ENCODE assay signal across 9 cellular contexts in genomic region chr2:106638043-106638442, GRCh38.
DNase-seq lines count a peak whose midpoint lies in the region; ATAC-seq and TF ChIP-seq lines count a peak whose summit lies in the region.
"Had no signal": no experiment of that assay in that cellular context is flagged by ENCODE, and none has a peak within 500 bp of the region (broad histone marks: within the 10 kb centered on the region; RNA-seq: fewer than 3 reads in every experiment).

No MANE protein-coding gene starts in this region.

- DNase-seq in Calu3 (no peak), adrenal gland (no peak), right lobe of liver (no peak)

- H3K4me3 ChIP-seq in adrenal gland (no peak overlapping the region), right lobe of liver (no peak overlapping the region)
- H3K4me3 ChIP-seq: skin epidermis had no signal

- BruUV-seq in Calu3 (replicated peaks; lab: Mats Ljungman, UMichigan), result no TSS peak

- intact Hi-C loops in Calu3 (cut with micrococcal nuclease; ENCODE audit: unreplicated experiment) (loop anchor here (1.0 to 5.0 kb wide), 2 partner anchors 219 to 1295 kb away; no protein-coding TSS in a partner anchor), adrenal gland (cut with DNase I) (no loop called here), right lobe of liver (cut with DNase I) (no loop called here)

- H3K27ac ChIP-seq in adrenal gland (no peak overlapping the region), right lobe of liver (no peak overlapping the region)
- H3K27ac ChIP-seq: skin epidermis had no signal

- H3K27me3 ChIP-seq in adrenal gland, result no peaks in the 10 kb centered on the region
- H3K27me3 ChIP-seq in right lobe of liver, result no peaks in the 10 kb centered on the region

- peaks cover 11% of the 10 kb centered on the region for H3K27me3 Mint-ChIP-seq in Calu3 (ENCODE audit: unreplicated experiment)

- H3K9me3 ChIP-seq in adrenal gland (replicated peaks in 1 of 3), result no peaks in the 10 kb centered on the region
- H3K9me3 ChIP-seq in right lobe of liver, result no peaks in the 10 kb centered on the region

- H3K4me3 Mint-ChIP-seq in Calu3 (ENCODE audit: low read depth, unreplicated experiment), result no peak overlapping the region

- peaks cover 3% of the 10 kb centered on the region for H3K9me3 Mint-ChIP-seq in Calu3 (ENCODE audit: low read depth, unreplicated experiment)

- H3K4me1 ChIP-seq in adrenal gland (replicated peaks in 1 of 2) (no peaks in the 10 kb centered on the region), right lobe of liver (no peaks in the 10 kb centered on the region)

- ATAC-seq in right lobe of liver, result peak in 2 of 4 donors; percentile 30 to 37
- no peak for ATAC-seq in GM18868 (IDR thresholded peaks at IDR 0.05; ENCODE audit: unreplicated experiment)
- no peak for ATAC-seq in HG02840 (IDR thresholded peaks at IDR 0.05; ENCODE audit: low FRiP score, unreplicated experiment)
- no peak for ATAC-seq in GM19452 (IDR thresholded peaks at IDR 0.05; ENCODE audit: unreplicated experiment)
- ATAC-seq in HG03097 (IDR thresholded peaks at IDR 0.05; ENCODE audit: low FRiP score, unreplicated experiment), result no peak

- no peaks in the 10 kb centered on the region for H3K36me3 Mint-ChIP-seq in Calu3 (ENCODE audit: insufficient read depth, unreplicated experiment)

- TF ChIP-seq POLR2A in adrenal gland (IDR thresholded peaks at IDR 0.05) (no peak), right lobe of liver (IDR thresholded peaks at IDR 0.05) (no peak)

- no peaks in the 10 kb centered on the region for H3K4me1 Mint-ChIP-seq in Calu3 (ENCODE audit: low read depth, unreplicated experiment)

- TF ChIP-seq CTCF in Calu3 (IDR thresholded peaks at IDR 0.05; ENCODE audit: unreplicated experiment), result peak; percentile 13
- TF ChIP-seq CTCF in LNCAP (IDR thresholded peaks at IDR 0.05), result peak; percentile 58
- peak in 4 of 6 experiments; percentile 6 to 45 (median 34) for TF ChIP-seq CTCF in adrenal gland (IDR thresholded peaks at IDR 0.05)
- TF ChIP-seq CTCF in right lobe of liver (IDR thresholded peaks at IDR 0.05), result peak; percentile 32 to 40 (median 37)

- H3K27ac Mint-ChIP-seq in Calu3 (ENCODE audit: unreplicated experiment), result no peak overlapping the region

- CTCF ChIA-PET in Calu3 (lab: Charles Lee), result no interaction called here

- H3K36me3 ChIP-seq in adrenal gland (replicated peaks in 1 of 2), result no peaks in the 10 kb centered on the region
- H3K36me3 ChIP-seq in right lobe of liver, result no peaks in the 10 kb centered on the region

- WGBS in adrenal gland, 4 donors, result 0 to 2% (median 1%) methylated on average over 1 of the region's 1 CpG
- 0% methylated on average over 1 of the region's 1 CpG for WGBS in right lobe of liver (ENCODE audit: insufficient coverage, low coverage, low lambda C conversion rate, missing lambda C conversion rate)
